In the genomic region with DNA sequence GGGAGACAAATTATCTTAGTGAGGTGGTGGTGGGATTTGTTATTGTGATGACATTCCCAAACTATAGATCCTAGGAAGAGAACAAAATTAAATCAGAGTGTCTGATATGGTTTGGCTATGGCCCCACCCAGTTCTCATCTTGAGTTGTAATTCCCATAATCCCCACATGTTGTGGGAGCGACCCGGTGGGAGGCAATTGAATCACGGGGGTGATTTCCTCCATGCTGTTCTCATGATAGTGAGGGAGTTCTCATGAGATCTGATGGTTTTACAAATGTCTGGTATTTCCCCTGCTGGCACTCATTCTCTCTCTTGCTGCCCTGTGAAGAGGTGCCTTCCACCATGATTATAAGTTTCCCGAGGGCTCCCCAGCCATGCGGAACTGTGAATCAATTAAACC, we compare ENCODE assay signal across 27 cellular contexts.
DNase-seq lines count a peak whose midpoint lies in the region; TF ChIP-seq lines count a peak whose summit lies in the region.
"Had no signal": no experiment of that assay in that cellular context is flagged by ENCODE, and none has a peak within 500 bp of the region (broad histone marks: within the 10 kb centered on the region; RNA-seq: fewer than 3 reads in every experiment).

No MANE protein-coding gene starts in this region.

- DNase-seq in EH (ENCODE audit: low read depth), result peak; percentile 22
- DNase-seq in NCI-H69 (lab: John Stamatoyannopoulos, UW), result peak; percentile 24
- DNase-seq in dermis blood vessel endothelial cell, result peak; percentile 53
- no peak for DNase-seq in nephron progenitor cell
- no peak for DNase-seq in activated T-cell treated with anti-CD3 and anti-CD28 coated beads, Interleukin-2, amount 50 U/mL, for 24 hours
- DNase-seq in NCI-H2107 (lab: John Stamatoyannopoulos, UW), result no peak
- DNase-seq in iPS-NIHi11 (ENCODE audit: low spot score), result no peak
- DNase-seq: activated CD4-positive, alpha-beta T cell treated with anti-CD3 and anti-CD28 coated beads, Interleukin-2, amount 50 U/mL, for 4 hours; activated CD4-positive, CD25-positive, alpha-beta regulatory T cell; activated naive CD4-positive, alpha-beta T cell treated with Interleukin-2 at 50 U/mL for 16 hours; DND-41; esophagus squamous epithelium; gastrocnemius medialis; GOT3; hypothalamus; immature natural killer cell; left cardiac atrium; NCI-H1105; NCI-H2081; NCI-H345; ovary; stimulated activated CD4-positive, alpha-beta T cell treated with anti-CD3 and anti-CD28 coated beads, Interleukin-15, amount 100 ng/mL, for 24 hours; stimulated activated CD4-positive, alpha-beta T cell treated with anti-CD3 and anti-CD28 coated beads, Interleukin-4, amount 100 ng/mL, for 4 hours had no signal

- H3K4me1 Mint-ChIP-seq in nephron progenitor cell, result peaks cover 38% of the 10 kb centered on the region
- H3K4me1 Mint-ChIP-seq in activated T-cell treated with anti-CD3 and anti-CD28 coated beads, Interleukin-2, amount 50 U/mL, for 24 hours (ENCODE audit: low read depth), result peaks cover 1% of the 10 kb centered on the region
- H3K4me1 Mint-ChIP-seq: stimulated activated effector memory CD8-positive, alpha-beta T cell treated with anti-CD3 and anti-CD28 coated beads, Interleukin-12 subunit alpha, Interleukin-12 subunit beta, amount 100 ng/mL, for 72 hours had no signal

- H3K4me3 Mint-ChIP-seq in nephron progenitor cell, result no peak overlapping the region
- no peak overlapping the region for H3K4me3 Mint-ChIP-seq in activated T-cell treated with anti-CD3 and anti-CD28 coated beads, Interleukin-2, amount 50 U/mL, for 24 hours
- H3K4me3 Mint-ChIP-seq: central memory CD8-positive, alpha-beta T cell; immature natural killer cell; stimulated activated effector memory CD8-positive, alpha-beta T cell treated with anti-CD3 and anti-CD28 coated beads, Interleukin-12 subunit alpha, Interleukin-12 subunit beta, amount 100 ng/mL, for 72 hours; T-helper 1 cell treated with Interleukin-12 subunit alpha and Interleukin-12 subunit beta and Interleukin-4 antibody, amounts not matched to agents 30 μg/mL and 1 μg/mL, for 36 hours; type B pancreatic cell had no signal

- H3K27me3 Mint-ChIP-seq in nephron progenitor cell (ENCODE audit: low read depth, poor library complexity), result peaks cover 4% of the 10 kb centered on the region
- peaks cover 19% of the 10 kb centered on the region for H3K27me3 Mint-ChIP-seq in activated T-cell treated with anti-CD3 and anti-CD28 coated beads, Interleukin-2, amount 50 U/mL, for 24 hours
- H3K27me3 Mint-ChIP-seq: type B pancreatic cell had no signal

- H3K9me3 Mint-ChIP-seq in nephron progenitor cell, result peaks cover 19% of the 10 kb centered on the region
- H3K9me3 Mint-ChIP-seq in activated T-cell treated with anti-CD3 and anti-CD28 coated beads, Interleukin-2, amount 50 U/mL, for 24 hours, result no peaks in the 10 kb centered on the region
- H3K9me3 Mint-ChIP-seq: central memory CD8-positive, alpha-beta T cell; immature natural killer cell; stimulated activated effector memory CD8-positive, alpha-beta T cell treated with anti-CD3 and anti-CD28 coated beads, Interleukin-12 subunit alpha, Interleukin-12 subunit beta, amount 100 ng/mL, for 72 hours; T-helper 1 cell treated with Interleukin-12 subunit alpha and Interleukin-12 subunit beta and Interleukin-4 antibody, amounts not matched to agents 30 μg/mL and 1 μg/mL, for 36 hours; type B pancreatic cell had no signal

- no peak for TF ChIP-seq CTCF in nephron progenitor cell (IDR thresholded peaks at IDR 0.05)

- H3K27ac Mint-ChIP-seq in nephron progenitor cell, result peak overlapping the region; percentile 58
- no peak overlapping the region for H3K27ac Mint-ChIP-seq in activated T-cell treated with anti-CD3 and anti-CD28 coated beads, Interleukin-2, amount 50 U/mL, for 24 hours
- H3K27ac Mint-ChIP-seq: immature natural killer cell; stimulated activated effector memory CD8-positive, alpha-beta T cell treated with anti-CD3 and anti-CD28 coated beads, Interleukin-12 subunit alpha, Interleukin-12 subunit beta, amount 100 ng/mL, for 72 hours; T-helper 1 cell treated with Interleukin-12 subunit alpha and Interleukin-12 subunit beta and Interleukin-4 antibody, amounts not matched to agents 30 μg/mL and 1 μg/mL, for 36 hours; type B pancreatic cell had no signal

- H3K36me3 Mint-ChIP-seq in nephron progenitor cell (ENCODE audit: low read depth), result no peaks in the 10 kb centered on the region
- H3K36me3 Mint-ChIP-seq in activated T-cell treated with anti-CD3 and anti-CD28 coated beads, Interleukin-2, amount 50 U/mL, for 24 hours (ENCODE audit: low read depth), result no peaks in the 10 kb centered on the region
- H3K36me3 Mint-ChIP-seq: immature natural killer cell; stimulated activated effector memory CD8-positive, alpha-beta T cell treated with anti-CD3 and anti-CD28 coated beads, Interleukin-12 subunit alpha, Interleukin-12 subunit beta, amount 100 ng/mL, for 72 hours had no signal

Comparison
In these comparisons a context has a peak if more than half of its experiments do, and no peak if none do; other contexts are left out.
1. DNase-seq: peak in EH (single experiment), NCI-H69 (single experiment) and dermis blood vessel endothelial cell (single experiment); none in nephron progenitor cell (single experiment), activated T-cell treated with anti-CD3 and anti-CD28 coated beads, Interleukin-2, amount 50 U/mL, for 24 hours (single experiment), NCI-H2107 (single experiment) and iPS-NIHi11 (single experiment).